ENCODE assay signal across 8 cellular contexts in the genomic region with DNA sequence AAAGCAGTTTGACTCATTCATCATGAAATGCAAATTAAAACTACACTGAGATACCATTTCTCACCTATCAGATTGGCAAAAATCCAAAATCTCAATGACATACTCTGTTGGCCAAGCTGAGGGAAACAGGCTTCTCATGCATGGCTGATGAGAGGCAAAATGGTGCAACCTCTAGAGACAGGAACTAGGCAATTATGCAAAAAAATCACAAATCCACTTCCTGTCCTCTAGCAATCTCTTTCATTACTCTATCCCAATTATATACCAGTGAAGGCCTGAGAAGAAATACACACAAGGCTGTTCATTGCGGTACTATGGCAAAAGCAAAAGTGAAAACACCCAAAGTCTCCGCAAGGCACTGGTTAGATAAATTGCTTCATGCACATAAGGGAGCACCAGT. TPM values are rescaled to one million over a fixed set of nuclear protein-coding genes. Genes with fewer than 3 reads are reported as not detected.
A peak's percentile ranks its signal among the peaks of the same experiment; 100 is the strongest.
DNase-seq lines count a peak whose midpoint lies in the region; ATAC-seq lines count a peak whose summit lies in the region.

No MANE protein-coding gene starts in this region.

- intact Hi-C loops in sciatic nerve (cut with DNase I): no loop called here

- ATAC-seq in GM19455 (IDR thresholded peaks at IDR 0.05; ENCODE audit: unreplicated experiment) (peak; percentile 87), HG03108 (IDR thresholded peaks at IDR 0.05; ENCODE audit: unreplicated experiment) (peak; percentile 89), sciatic nerve (no peak)

- DNase-seq in GF-D8 (lab: John Stamatoyannopoulos, UW) (peak; percentile 64), NCI-H510A (lab: John Stamatoyannopoulos, UW) (peak; percentile 53), MV-4-11 (lab: John Stamatoyannopoulos, UW) (no peak), sciatic nerve (ENCODE audit: low spot score) (no peak), Kasumi-1 (lab: John Stamatoyannopoulos, UW) (no peak), NCI-H446 treated with DMSO at 0.1 percent for 48 hours (lab: John Stamatoyannopoulos, UW) (no peak)

RNA-seq across cellular contexts. Expression of a gene that starts 25.9 kb away (rescaled TPM):
- 12.7 TPM for total RNA-seq in sciatic nerve

Comparison
In these comparisons a context has a peak if more than half of its experiments do, and no peak if none do; other contexts are left out.
1. DNase-seq: peak in GF-D8 (single experiment) and NCI-H510A (single experiment); none in MV-4-11 (single experiment), sciatic nerve (single experiment), Kasumi-1 (0 of 2) and NCI-H446 treated with DMSO at 0.1 percent for 48 hours (single experiment).